In genomic region chr16:87828071-87828971, GRCh38 we compare ENCODE assay signal across 12 cellular contexts. TPM values are rescaled to one million over a fixed set of nuclear protein-coding genes. Genes with fewer than 3 reads are reported as not detected.
A peak's percentile ranks its signal among the peaks of the same experiment; 100 is the strongest.
DNase-seq lines count a peak whose midpoint lies in the region; ATAC-seq and TF ChIP-seq lines count a peak whose summit lies in the region.
"Had no signal": no experiment of that assay in that cellular context is flagged by ENCODE, and none has a peak within 500 bp of the region (broad histone marks: within the 10 kb centered on the region; RNA-seq: fewer than 3 reads in every experiment).

No MANE protein-coding gene starts in this region.

- CTCF ChIA-PET in activated naive CD4-positive, alpha-beta T cell treated with anti-CD3 and anti-CD28 coated beads for 36 hours (lab: Charles Lee): interaction anchor here (1.3 kb wide), 1 partner anchor 49 kb away, joined by 3 read pairs; no protein-coding TSS in a partner anchor

- H3K27ac ChIP-seq in psoas muscle: no peak overlapping the region
- H3K27ac ChIP-seq: thoracic aorta had no signal

- peaks cover 0 to 36% of the 10 kb centered on the region in 2 donors for H3K36me3 ChIP-seq in psoas muscle (ENCODE audit: insufficient read depth in 1 of 2, low read depth in 1 of 2)
- H3K36me3 ChIP-seq: thoracic aorta had no signal

- no peak overlapping the region for H3K4me3 ChIP-seq in psoas muscle
- H3K4me3 ChIP-seq: thoracic aorta had no signal

- 69 to 76% (median 73%) methylated on average over 20 of the region's 20 CpGs for WGBS in psoas muscle, 3 donors

- ATAC-seq in psoas muscle: peak in 3 of 4 donors; percentile 10 to 17 (median 10)

- H3K4me1 ChIP-seq in psoas muscle: no peaks in the 10 kb centered on the region

- no peaks in the 10 kb centered on the region for H3K9me3 Mint-ChIP-seq in activated naive CD4-positive, alpha-beta T cell treated with anti-CD3 and anti-CD28 coated beads for 36 hours
- H3K9me3 Mint-ChIP-seq in activated T-helper 1 cell treated with anti-CD3 and anti-CD28 coated beads, Interleukin-12 subunit alpha, Interleukin-12 subunit beta, Interleukin-2, Interleukin-4 antibody, amounts not matched to agents 30 ng/mL and 10 ng/mL and 1 ng/mL, durations not matched to agents 14 hours and 24 hours and 36 hours: no peaks in the 10 kb centered on the region
- H3K9me3 Mint-ChIP-seq in glutamatergic neuron (ENCODE audit: unreplicated experiment): peaks cover 10% of the 10 kb centered on the region
- H3K9me3 Mint-ChIP-seq: activated B cell treated with CpG ODN at 0.5 μM for 24 hours, nephron progenitor cell had no signal

- peak overlapping the region; percentile 15 for H3K4me3 Mint-ChIP-seq in activated naive CD4-positive, alpha-beta T cell treated with anti-CD3 and anti-CD28 coated beads for 36 hours
- H3K4me3 Mint-ChIP-seq in activated T-helper 1 cell treated with anti-CD3 and anti-CD28 coated beads, Interleukin-12 subunit alpha, Interleukin-12 subunit beta, Interleukin-2, Interleukin-4 antibody, amounts not matched to agents 30 ng/mL and 10 ng/mL and 1 ng/mL, durations not matched to agents 14 hours and 24 hours and 36 hours: no peak overlapping the region
- no peak overlapping the region for H3K4me3 Mint-ChIP-seq in glutamatergic neuron (ENCODE audit: unreplicated experiment)
- H3K4me3 Mint-ChIP-seq: activated B cell treated with CpG ODN at 0.5 μM for 24 hours, nephron progenitor cell had no signal

- H3K36me3 Mint-ChIP-seq in activated naive CD4-positive, alpha-beta T cell treated with anti-CD3 and anti-CD28 coated beads for 36 hours (ENCODE audit: low read depth): peaks cover 27% of the 10 kb centered on the region
- peaks cover 23% of the 10 kb centered on the region for H3K36me3 Mint-ChIP-seq in activated T-helper 1 cell treated with anti-CD3 and anti-CD28 coated beads, Interleukin-12 subunit alpha, Interleukin-12 subunit beta, Interleukin-2, Interleukin-4 antibody, amounts not matched to agents 30 ng/mL and 10 ng/mL and 1 ng/mL, durations not matched to agents 14 hours and 24 hours and 36 hours (ENCODE audit: low read depth)
- H3K36me3 Mint-ChIP-seq in glutamatergic neuron (ENCODE audit: unreplicated experiment): peaks cover 5% of the 10 kb centered on the region

- no peaks in the 10 kb centered on the region for H3K4me1 Mint-ChIP-seq in activated naive CD4-positive, alpha-beta T cell treated with anti-CD3 and anti-CD28 coated beads for 36 hours (ENCODE audit: low read depth)
- no peaks in the 10 kb centered on the region for H3K4me1 Mint-ChIP-seq in activated T-helper 1 cell treated with anti-CD3 and anti-CD28 coated beads, Interleukin-12 subunit alpha, Interleukin-12 subunit beta, Interleukin-2, Interleukin-4 antibody, amounts not matched to agents 30 ng/mL and 10 ng/mL and 1 ng/mL, durations not matched to agents 14 hours and 24 hours and 36 hours (ENCODE audit: low read depth)
- peaks cover 6% of the 10 kb centered on the region for H3K4me1 Mint-ChIP-seq in glutamatergic neuron (ENCODE audit: low read depth, unreplicated experiment)

- H3K27me3 ChIP-seq in psoas muscle (ENCODE audit: insufficient read depth in 3 of 3, low read length in 2 of 3): no peaks in the 10 kb centered on the region

- intact Hi-C loops in activated naive CD4-positive, alpha-beta T cell treated with anti-CD3 and anti-CD28 coated beads for 36 hours (cut with micrococcal nuclease): no loop called here
- intact Hi-C loops in activated T-helper 1 cell treated with anti-CD3 and anti-CD28 coated beads, Interleukin-12 subunit alpha, Interleukin-12 subunit beta, Interleukin-2, Interleukin-4 antibody, amounts not matched to agents 30 ng/mL and 10 ng/mL and 1 ng/mL, durations not matched to agents 14 hours and 24 hours and 36 hours (cut with micrococcal nuclease): no loop called here
- intact Hi-C loops in psoas muscle (cut with DNase I): no loop called here

- no peaks in the 10 kb centered on the region for H3K27me3 Mint-ChIP-seq in activated naive CD4-positive, alpha-beta T cell treated with anti-CD3 and anti-CD28 coated beads for 36 hours (ENCODE audit: low read depth)
- H3K27me3 Mint-ChIP-seq in activated T-helper 1 cell treated with anti-CD3 and anti-CD28 coated beads, Interleukin-12 subunit alpha, Interleukin-12 subunit beta, Interleukin-2, Interleukin-4 antibody, amounts not matched to agents 30 ng/mL and 10 ng/mL and 1 ng/mL, durations not matched to agents 14 hours and 24 hours and 36 hours (ENCODE audit: insufficient read depth): no peaks in the 10 kb centered on the region
- peaks cover 5% of the 10 kb centered on the region for H3K27me3 Mint-ChIP-seq in glutamatergic neuron (ENCODE audit: unreplicated experiment)

- TF ChIP-seq CTCF in psoas muscle (IDR thresholded peaks at IDR 0.05): no peak
- TF ChIP-seq CTCF in glutamatergic neuron (IDR thresholded peaks at IDR 0.05; ENCODE audit: partially characterized antibody, unreplicated experiment): no peak

- no peaks in the 10 kb centered on the region for H3K9me3 ChIP-seq in psoas muscle
- H3K9me3 ChIP-seq: thoracic aorta had no signal

- H3K27ac Mint-ChIP-seq in activated naive CD4-positive, alpha-beta T cell treated with anti-CD3 and anti-CD28 coated beads for 36 hours: peak overlapping the region; percentile 74
- peak overlapping the region; percentile 63 for H3K27ac Mint-ChIP-seq in activated T-helper 1 cell treated with anti-CD3 and anti-CD28 coated beads, Interleukin-12 subunit alpha, Interleukin-12 subunit beta, Interleukin-2, Interleukin-4 antibody, amounts not matched to agents 30 ng/mL and 10 ng/mL and 1 ng/mL, durations not matched to agents 14 hours and 24 hours and 36 hours
- H3K27ac Mint-ChIP-seq in glutamatergic neuron (ENCODE audit: unreplicated experiment): no peak overlapping the region
- H3K27ac Mint-ChIP-seq: activated B cell treated with CpG ODN at 0.5 μM for 24 hours, nephron progenitor cell had no signal

- peak; percentile 48 for DNase-seq in activated naive CD4-positive, alpha-beta T cell treated with anti-CD3 and anti-CD28 coated beads for 36 hours
- DNase-seq in activated naive CD4-positive, alpha-beta T cell (lab: John Stamatoyannopoulos, UW): no peak
- DNase-seq in NCI-H345 (lab: John Stamatoyannopoulos, UW) (peak; percentile 59), psoas muscle (no peak), glutamatergic neuron (no peak), dedifferentiated amniotic fluid mesenchymal stem cell (ENCODE audit: extremely low spot score) (no peak), amygdala (lab: John Stamatoyannopoulos, UW) (no peak)
- DNase-seq in activated T-helper 1 cell treated with anti-CD3 and anti-CD28 coated beads, Interleukin-12 subunit alpha, Interleukin-12 subunit beta, Interleukin-2, Interleukin-4 antibody, amounts not matched to agents 30 ng/mL and 10 ng/mL and 1 ng/mL, durations not matched to agents 14 hours and 24 hours and 36 hours (ENCODE audit: low spot score): no peak
- DNase-seq: activated B cell treated with CpG ODN at 0.5 μM for 24 hours, islet precursor cell, nephron progenitor cell had no signal

RNA-seq across cellular contexts. Expression of gene SLC7A5, which starts 41.0 kb away (rescaled TPM):
- total RNA-seq in activated naive CD4-positive, alpha-beta T cell treated with anti-CD3 and anti-CD28 coated beads for 36 hours: 100 to 1,000 TPM; 343 to 346 TPM
- total RNA-seq in activated T-helper 1 cell treated with anti-CD3 and anti-CD28 coated beads, Interleukin-12 subunit alpha, Interleukin-12 subunit beta, Interleukin-2, Interleukin-4 antibody, amounts not matched to agents 30 ng/mL and 10 ng/mL and 1 ng/mL, durations not matched to agents 14 hours and 24 hours and 36 hours: 466 and 469 TPM in 2 replicates
- total RNA-seq in psoas muscle (10 to 100 TPM in 3 of 4 donors, 1 to 10 TPM in 1; 9.8 to 63.6 (median 28.3) TPM), glutamatergic neuron (ENCODE audit: unreplicated experiment) (205 TPM)
- 10 to 100 TPM; 16.4 to 28.6 (median 20.2) TPM for polyA plus RNA-seq in psoas muscle

Comparison
In these comparisons a context has a peak if more than half of its experiments do, and no peak if none do; other contexts are left out.
1. DNase-seq: peak in activated naive CD4-positive, alpha-beta T cell treated with anti-CD3 and anti-CD28 coated beads for 36 hours (single experiment) and NCI-H345 (single experiment); none in activated naive CD4-positive, alpha-beta T cell (0 of 4), activated T-helper 1 cell treated with anti-CD3 and anti-CD28 coated beads, Interleukin-12 subunit alpha, Interleukin-12 subunit beta, Interleukin-2, Interleukin-4 antibody, amounts not matched to agents 30 ng/mL and 10 ng/mL and 1 ng/mL, durations not matched to agents 14 hours and 24 hours and 36 hours (single experiment), psoas muscle (0 of 2), glutamatergic neuron (single experiment), dedifferentiated amniotic fluid mesenchymal stem cell (single experiment) and amygdala (0 of 56).